ENCODE assay signal across 1 cellular context in genomic region chr14:31138301-31138700, GRCh38.
TF ChIP-seq lines count a peak whose summit lies in the region.

No MANE protein-coding gene starts in this region.

TF ChIP-seq in HEK293T, 16 proteins besides CTCF, POLR2A, EP300 and RAD21 (continued from another document):
- TF ChIP-seq ARNT (IDR thresholded peaks at IDR 0.05) (no peak), ZNF384 (IDR thresholded peaks at IDR 0.05) (no peak)
